Comparison of ENCODE assay signal across 28 cellular contexts in genomic region chr7:4998830-4999768, GRCh38. TPM values are rescaled to one million over a fixed set of nuclear protein-coding genes. Genes with fewer than 3 reads are reported as not detected.
DNase-seq lines count a peak whose midpoint lies in the region; ATAC-seq lines count a peak whose summit lies in the region.
"Had no signal": no experiment of that assay in that cellular context is flagged by ENCODE, and none has a peak within 500 bp of the region (broad histone marks: within the 10 kb centered on the region; RNA-seq: fewer than 3 reads in every experiment).

No MANE protein-coding gene starts in this region.

- peaks cover 50% of the 10 kb centered on the region for H3K36me3 Mint-ChIP-seq in activated CD4-positive, alpha-beta T cell treated with anti-CD3 and anti-CD28 coated beads for 36 hours (ENCODE audit: low read depth)
- peaks cover 42 to 59% of the 10 kb centered on the region in 2 donors for H3K36me3 Mint-ChIP-seq in CD4-positive, alpha-beta memory T cell
- peaks cover 2 to 5% of the 10 kb centered on the region in 2 donors for H3K36me3 Mint-ChIP-seq in activated T-cell treated with anti-CD3 and anti-CD28 coated beads, Interleukin-2, amount 50 U/mL, for 72 hours (ENCODE audit: insufficient read depth in 2 of 2)
- H3K36me3 Mint-ChIP-seq in naive thymus-derived CD8-positive, alpha-beta T cell = peaks cover 0 to 80% (median 10%) of the 10 kb centered on the region in 3 donors

- H3K4me1 ChIP-seq in CD4-positive, alpha-beta memory T cell (ENCODE audit: insufficient read depth, low read length) = no peaks in the 10 kb centered on the region
- H3K4me1 ChIP-seq: ascending aorta, gastrocnemius medialis, thyroid gland had no signal

- no peaks in the 10 kb centered on the region for H3K27me3 Mint-ChIP-seq in activated CD4-positive, alpha-beta T cell treated with anti-CD3 and anti-CD28 coated beads for 36 hours
- no peaks in the 10 kb centered on the region for H3K27me3 Mint-ChIP-seq in CD4-positive, alpha-beta memory T cell
- no peaks in the 10 kb centered on the region for H3K27me3 Mint-ChIP-seq in activated T-cell treated with anti-CD3 and anti-CD28 coated beads, Interleukin-2, amount 50 U/mL, for 72 hours (ENCODE audit: low read depth)
- H3K27me3 Mint-ChIP-seq in naive thymus-derived CD8-positive, alpha-beta T cell = no peaks in the 10 kb centered on the region

- POLR2A ChIA-PET in activated CD4-positive, alpha-beta T cell treated with anti-CD3 and anti-CD28 coated beads for 36 hours (lab: Charles Lee) = interaction anchor here (0.6 kb wide), 1 partner anchor 699 kb away, joined by 4 read pairs; no protein-coding TSS in a partner anchor
- POLR2A ChIA-PET in CD4-positive, alpha-beta memory T cell (lab: Charles Lee; ENCODE audit: partially characterized antibody) = no interaction called here
- POLR2A ChIA-PET in naive thymus-derived CD8-positive, alpha-beta T cell (lab: Charles Lee) = interaction anchor here (0.7 kb wide), 2 partner anchors 25 to 145 kb away, joined by 3 read pairs; no protein-coding TSS in a partner anchor

- no peaks in the 10 kb centered on the region for H3K9me3 Mint-ChIP-seq in activated CD4-positive, alpha-beta T cell treated with anti-CD3 and anti-CD28 coated beads for 36 hours (ENCODE audit: low read depth)
- H3K9me3 Mint-ChIP-seq in CD4-positive, alpha-beta memory T cell = peaks cover 0 to 6% (median 0%) of the 10 kb centered on the region in 8 donors
- no peaks in the 10 kb centered on the region for H3K9me3 Mint-ChIP-seq in activated T-cell treated with anti-CD3 and anti-CD28 coated beads, Interleukin-2, amount 50 U/mL, for 72 hours
- H3K9me3 Mint-ChIP-seq in naive thymus-derived CD8-positive, alpha-beta T cell = peaks cover 0 to 2% (median 0%) of the 10 kb centered on the region in 9 donors

- H3K27ac ChIP-seq in CD4-positive, alpha-beta memory T cell (ENCODE audit: low read depth, low read length) = no peak overlapping the region
- H3K27ac ChIP-seq: 22Rv1, ascending aorta, C4-2B, gastrocnemius medialis, PC-9, thyroid gland had no signal

- intact Hi-C loops in activated CD4-positive, alpha-beta T cell treated with anti-CD3 and anti-CD28 coated beads for 36 hours (cut with DNase I, micrococcal nuclease) = no loop called here
- intact Hi-C loops in CD4-positive, alpha-beta memory T cell (cut with micrococcal nuclease) = no loop called here

- peak overlapping the region; percentile 40 for H3K27ac Mint-ChIP-seq in activated CD4-positive, alpha-beta T cell treated with anti-CD3 and anti-CD28 coated beads for 36 hours
- peak overlapping the region in 5 of 7 donors; percentile 10 to 66 (median 39) for H3K27ac Mint-ChIP-seq in CD4-positive, alpha-beta memory T cell
- H3K27ac Mint-ChIP-seq in activated T-cell treated with anti-CD3 and anti-CD28 coated beads, Interleukin-2, amount 50 U/mL, for 72 hours = peak overlapping the region; percentile 43
- peak overlapping the region in 9 of 10 donors; percentile 17 to 72 (median 55) for H3K27ac Mint-ChIP-seq in naive thymus-derived CD8-positive, alpha-beta T cell

- H3K9me3 ChIP-seq in CD4-positive, alpha-beta memory T cell (ENCODE audit: control insufficient read depth in 1 of 2, low read length in 2 of 2) = no peaks in the 10 kb centered on the region
- H3K9me3 ChIP-seq: ascending aorta, gastrocnemius medialis, mucosa of descending colon, thyroid gland had no signal

- DNase-seq in activated CD4-positive, alpha-beta T cell treated with anti-CD3 and anti-CD28 coated beads for 36 hours = no peak
- no peak for DNase-seq in activated CD4-positive, alpha-beta T cell treated with anti-CD3 and anti-CD28 coated beads for 4 hours
- DNase-seq in CD4-positive, alpha-beta memory T cell = no peak
- DNase-seq in activated T-cell treated with anti-CD3 and anti-CD28 coated beads, Interleukin-2, amount 50 U/mL, for 72 hours = no peak
- DNase-seq in naive thymus-derived CD8-positive, alpha-beta T cell = no peak
- DNase-seq in GM03348 (ENCODE audit: low spot score) = no peak
- no peak for DNase-seq in NK-92 (lab: John Stamatoyannopoulos, UW; ENCODE audit: unreplicated experiment)
- DNase-seq in SIG-M5 (lab: John Stamatoyannopoulos, UW) = no peak
- DNase-seq: activated naive CD4-positive, alpha-beta T cell treated with Interleukin-2 at 50 U/mL for 16 hours; gastrocnemius medialis; GOT3; mucosa of descending colon; NCI-H1436 treated with DMSO at 0.1 percent for 48 hours; NCI-H446 treated with DMSO at 0.1 percent for 48 hours; PC-9; SHP77 treated with DMSO at 0.1 percent for 48 hours; stimulated activated CD4-positive, alpha-beta T cell treated with anti-CD3 and anti-CD28 coated beads, Interleukin-12 subunit alpha, Interleukin-12 subunit beta, amount 100 ng/mL, for 4 hours; stimulated activated CD4-positive, alpha-beta T cell treated with anti-CD3 and anti-CD28 coated beads, Interleukin-4, amount 100 ng/mL, for 4 hours; stimulated activated naive CD4-positive, alpha-beta T cell treated with Interleukin-2 at 50 U/mL for 16 hours; T-helper 1 cell; thyroid gland had no signal

- H3K4me1 Mint-ChIP-seq in activated CD4-positive, alpha-beta T cell treated with anti-CD3 and anti-CD28 coated beads for 36 hours = peaks cover 18% of the 10 kb centered on the region
- peaks cover 0 to 15% (median 4%) of the 10 kb centered on the region in 4 donors for H3K4me1 Mint-ChIP-seq in CD4-positive, alpha-beta memory T cell
- peaks cover 17% of the 10 kb centered on the region for H3K4me1 Mint-ChIP-seq in activated T-cell treated with anti-CD3 and anti-CD28 coated beads, Interleukin-2, amount 50 U/mL, for 72 hours (ENCODE audit: low read depth)
- peaks cover 0 to 13% (median 11%) of the 10 kb centered on the region in 4 donors for H3K4me1 Mint-ChIP-seq in naive thymus-derived CD8-positive, alpha-beta T cell

- H3K27me3 ChIP-seq in CD4-positive, alpha-beta memory T cell (ENCODE audit: insufficient read depth, low read length) = no peaks in the 10 kb centered on the region
- H3K27me3 ChIP-seq: ascending aorta, gastrocnemius medialis, thyroid gland had no signal

- CTCF ChIA-PET in activated CD4-positive, alpha-beta T cell treated with anti-CD3 and anti-CD28 coated beads for 36 hours (lab: Charles Lee) = interaction anchor here (0.6 to 1.5 kb wide), 2 partner anchors 25 to 187 kb away, joined by 3 to 5 read pairs; no protein-coding TSS in a partner anchor
- CTCF ChIA-PET in CD4-positive, alpha-beta memory T cell (lab: Charles Lee; ENCODE audit: partially characterized antibody) = interaction anchor here (0.6 to 1.1 kb wide), 3 partner anchors 25 to 314 kb away, joined by 3 to 4 read pairs (median 4); no protein-coding TSS in a partner anchor

- no peak overlapping the region for H3K4me3 ChIP-seq in CD4-positive, alpha-beta memory T cell (ENCODE audit: low read length in 2 of 2)
- H3K4me3 ChIP-seq: ascending aorta, gastrocnemius medialis, lung, mucosa of descending colon, PC-9, thyroid gland had no signal

- H3K36me3 ChIP-seq in CD4-positive, alpha-beta memory T cell (ENCODE audit: insufficient read depth, low read length) = peaks cover 34% of the 10 kb centered on the region

- no peak overlapping the region for H3K4me3 Mint-ChIP-seq in activated CD4-positive, alpha-beta T cell treated with anti-CD3 and anti-CD28 coated beads for 36 hours
- no peak overlapping the region for H3K4me3 Mint-ChIP-seq in CD4-positive, alpha-beta memory T cell
- H3K4me3 Mint-ChIP-seq in activated T-cell treated with anti-CD3 and anti-CD28 coated beads, Interleukin-2, amount 50 U/mL, for 72 hours = no peak overlapping the region
- H3K4me3 Mint-ChIP-seq in naive thymus-derived CD8-positive, alpha-beta T cell = no peak overlapping the region

- peak; percentile 77 for ATAC-seq in activated CD4-positive, alpha-beta T cell treated with anti-CD3 and anti-CD28 coated beads for 36 hours
- ATAC-seq in activated T-cell treated with anti-CD3 and anti-CD28 coated beads, Interleukin-2, amount 50 U/mL, for 72 hours (replicated peaks in 1 of 2) = peak; percentile 32 to 52
- no peak for ATAC-seq in naive thymus-derived CD8-positive, alpha-beta T cell
- ATAC-seq: gastrocnemius medialis, mucosa of descending colon, sciatic nerve had no signal

RNA-seq across cellular contexts. Expression of gene MMD2, which starts 40.1 kb away (rescaled TPM):
- not detected for total RNA-seq in activated CD4-positive, alpha-beta T cell treated with anti-CD3 and anti-CD28 coated beads for 36 hours
- not detected for total RNA-seq in CD4-positive, alpha-beta memory T cell
- not detected for polyA plus RNA-seq in CD4-positive, alpha-beta memory T cell
- not detected for total RNA-seq in activated T-cell treated with anti-CD3 and anti-CD28 coated beads, Interleukin-2, amount 50 U/mL, for 72 hours
- total RNA-seq in naive thymus-derived CD8-positive, alpha-beta T cell = not detected
- polyA plus RNA-seq in naive thymus-derived CD8-positive, alpha-beta T cell = not detected
- total RNA-seq: ascending aorta, cardiac septum, gastrocnemius medialis, lung, PC-9, posterior vena cava had no signal
- polyA plus RNA-seq: lung had no signal

RNA-seq across cellular contexts. Expression of gene RBAK, which starts 46.6 kb away (rescaled TPM):
- total RNA-seq in activated CD4-positive, alpha-beta T cell treated with anti-CD3 and anti-CD28 coated beads for 36 hours = 10 to 100 TPM; 12.4 to 12.7 TPM
- total RNA-seq in CD4-positive, alpha-beta memory T cell = 10 to 100 TPM; 19.4 to 20.3 TPM
- polyA plus RNA-seq in CD4-positive, alpha-beta memory T cell = 1 to 10 TPM; 3.1 to 6.8 TPM
- 10 to 100 TPM; 12.9 to 14.8 TPM for total RNA-seq in activated T-cell treated with anti-CD3 and anti-CD28 coated beads, Interleukin-2, amount 50 U/mL, for 72 hours
- total RNA-seq in naive thymus-derived CD8-positive, alpha-beta T cell = 10 to 100 TPM; 22.8 to 23.9 TPM
- 1 to 10 TPM; 3.2 to 3.5 (median 3.3) TPM for polyA plus RNA-seq in naive thymus-derived CD8-positive, alpha-beta T cell

Comparison
In these comparisons a context has a peak if more than half of its experiments do, and no peak if none do; other contexts are left out.
1. ATAC-seq: peak in activated CD4-positive, alpha-beta T cell treated with anti-CD3 and anti-CD28 coated beads for 36 hours (single experiment) and activated T-cell treated with anti-CD3 and anti-CD28 coated beads, Interleukin-2, amount 50 U/mL, for 72 hours (2 of 2); none in naive thymus-derived CD8-positive, alpha-beta T cell (0 of 2).
2. Peak in every context shown above with its lines, with median percentiles within 50 percentile points of each other: H3K27ac Mint-ChIP-seq.